In the genomic region with DNA sequence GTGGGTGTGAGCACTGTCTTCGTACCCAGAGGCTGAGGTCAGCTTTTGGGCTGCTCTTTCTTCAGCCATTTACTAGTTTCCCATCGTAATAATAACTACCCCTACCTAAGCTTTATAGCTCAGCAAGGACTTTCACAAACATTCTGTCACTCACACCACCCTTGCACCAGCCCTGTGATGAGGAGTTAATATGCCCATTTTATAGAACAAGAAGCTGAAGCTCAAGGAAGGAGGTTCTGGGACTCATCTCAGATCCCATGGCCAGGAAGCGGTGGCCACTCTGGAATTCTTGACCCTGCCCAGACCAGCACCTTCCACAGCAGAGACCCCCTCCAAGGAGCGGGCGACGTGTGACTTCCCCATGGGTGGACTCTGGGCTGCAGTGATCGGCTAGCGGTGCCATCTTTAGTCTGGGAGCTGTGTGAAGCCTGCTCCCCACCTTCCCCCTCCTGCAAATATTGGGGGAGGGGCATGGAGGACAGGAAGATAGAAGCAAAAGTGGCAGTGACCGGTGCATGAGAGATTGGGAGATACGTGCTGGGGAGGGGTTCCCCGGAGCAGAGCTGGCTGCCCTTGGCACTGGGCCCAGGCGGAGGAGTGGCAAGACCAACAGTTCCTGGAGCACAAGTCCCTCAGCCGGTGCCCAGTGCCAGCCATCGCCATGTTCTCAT, we compare ENCODE assay signal across 9 cellular contexts.
A peak's percentile ranks its signal among the peaks of the same experiment; 100 is the strongest.
DNase-seq lines count a peak whose midpoint lies in the region; ATAC-seq and TF ChIP-seq lines count a peak whose summit lies in the region.
"Had no signal": no experiment of that assay in that cellular context is flagged by ENCODE, and none has a peak within 500 bp of the region (broad histone marks: within the 10 kb centered on the region; RNA-seq: fewer than 3 reads in every experiment).

No MANE protein-coding gene starts in this region.

- H3K27me3 ChIP-seq in WERI-Rb-1 (ENCODE audit: insufficient read depth, low read depth, severe bottlenecking) (no peaks in the 10 kb centered on the region), left lung (peaks cover 0 to 14% of the 10 kb centered on the region in 2 donors), tibial artery (no peaks in the 10 kb centered on the region)

- TF ChIP-seq CTCF in WERI-Rb-1 (IDR thresholded peaks at IDR 0.05; ENCODE audit: low read depth, low read length) (no peak), left lung (IDR thresholded peaks at IDR 0.05) (no peak), tibial artery (IDR thresholded peaks at IDR 0.05) (no peak)

- CTCF ChIA-PET in activated CD4-positive, alpha-beta T cell treated with anti-CD3 and anti-CD28 coated beads for 36 hours (lab: Charles Lee): interaction anchor here (0.6 to 3.0 kb wide), 9 partner anchors 9 to 446 kb away, joined by 3 to 38 read pairs (median 4); no protein-coding TSS in a partner anchor
- CTCF ChIA-PET in activated CD4-positive, alpha-beta T cell treated with anti-CD3 and anti-CD28 coated beads, Interleukin-2, amount 10 ng/mL, durations not matched to agents 7 days and 5 days (lab: Charles Lee): interaction anchor here (0.9 to 5.5 kb wide), 10 partner anchors 9 to 95 kb away, joined by 3 to 35 read pairs (median 5); partner anchors contain the start of gene TOB1

- intact Hi-C loops in activated CD4-positive, alpha-beta T cell treated with anti-CD3 and anti-CD28 coated beads for 36 hours (cut with DNase I, micrococcal nuclease): loop anchor here in 1 of 2 experiments (2.0 to 10.0 kb wide), 3 partner anchors 41 to 403 kb away; partner anchors contain the start of gene SPATA20
- intact Hi-C loops in left lung (cut with DNase I) (loop anchor here in 1 of 2 donors (5.0 kb wide), 1 partner anchor 81 kb away; the partner anchor contains the start of gene TOB1), tibial artery (cut with DNase I; ENCODE audit: low total_unique reads) (no loop called here)

- H3K27ac Mint-ChIP-seq in activated CD4-positive, alpha-beta T cell treated with anti-CD3 and anti-CD28 coated beads for 36 hours: peak overlapping the region; percentile 29
- no peak overlapping the region for H3K27ac Mint-ChIP-seq in activated CD4-positive, alpha-beta T cell treated with anti-CD3 and anti-CD28 coated beads, Interleukin-2, amount 10 ng/mL, durations not matched to agents 7 days and 5 days
- H3K27ac Mint-ChIP-seq: B cell had no signal

- H3K36me3 ChIP-seq in WERI-Rb-1 (no peaks in the 10 kb centered on the region), left lung (no peaks in the 10 kb centered on the region), tibial artery (no peaks in the 10 kb centered on the region)

- H3K4me3 ChIP-seq in WERI-Rb-1 (ENCODE audit: low read depth, low read length): no peak overlapping the region
- H3K4me3 ChIP-seq in left lung: no peak overlapping the region
- H3K4me3 ChIP-seq in tibial artery: no peak overlapping the region

- H3K27ac ChIP-seq in WERI-Rb-1: peak overlapping the region; percentile 73; the same call in 1 of the 2 replicates
- H3K27ac ChIP-seq in left lung: no peak overlapping the region
- peak overlapping the region; percentile 88 to 96 for H3K27ac ChIP-seq in tibial artery

- DNase-seq in activated CD4-positive, alpha-beta T cell treated with anti-CD3 and anti-CD28 coated beads for 36 hours: no peak
- DNase-seq in activated CD4-positive, alpha-beta T cell treated with anti-CD3 and anti-CD28 coated beads, Interleukin-2, amount 50 U/mL, for 1 hour: no peak
- DNase-seq in WERI-Rb-1 (no peak), left lung (peak; percentile 82 to 90), tibial artery (peak in 1 of 2 donors; percentile 88)
- DNase-seq in activated CD4-positive, alpha-beta T cell treated with anti-CD3 and anti-CD28 coated beads, Interleukin-2, amount 10 ng/mL, durations not matched to agents 7 days and 5 days: no peak

- H3K27me3 Mint-ChIP-seq in activated CD4-positive, alpha-beta T cell treated with anti-CD3 and anti-CD28 coated beads for 36 hours: no peaks in the 10 kb centered on the region
- no peaks in the 10 kb centered on the region for H3K27me3 Mint-ChIP-seq in activated CD4-positive, alpha-beta T cell treated with anti-CD3 and anti-CD28 coated beads, Interleukin-2, amount 10 ng/mL, durations not matched to agents 7 days and 5 days

- ATAC-seq in activated CD4-positive, alpha-beta T cell treated with anti-CD3 and anti-CD28 coated beads for 36 hours: no peak
- ATAC-seq in left lung (no peak), HG02870 (IDR thresholded peaks at IDR 0.05; ENCODE audit: unreplicated experiment) (no peak), HG03469 (IDR thresholded peaks at IDR 0.05; ENCODE audit: unreplicated experiment) (no peak)

- H3K4me3 Mint-ChIP-seq in activated CD4-positive, alpha-beta T cell treated with anti-CD3 and anti-CD28 coated beads for 36 hours: no peak overlapping the region
- H3K4me3 Mint-ChIP-seq in activated CD4-positive, alpha-beta T cell treated with anti-CD3 and anti-CD28 coated beads, Interleukin-2, amount 10 ng/mL, durations not matched to agents 7 days and 5 days: no peak overlapping the region
- H3K4me3 Mint-ChIP-seq: B cell had no signal

- H3K9me3 Mint-ChIP-seq in activated CD4-positive, alpha-beta T cell treated with anti-CD3 and anti-CD28 coated beads for 36 hours (ENCODE audit: low read depth): no peaks in the 10 kb centered on the region
- H3K9me3 Mint-ChIP-seq in activated CD4-positive, alpha-beta T cell treated with anti-CD3 and anti-CD28 coated beads, Interleukin-2, amount 10 ng/mL, durations not matched to agents 7 days and 5 days: no peaks in the 10 kb centered on the region

- H3K4me1 ChIP-seq in left lung: peaks cover 24 to 60% of the 10 kb centered on the region in 2 donors
- peaks cover 13 to 68% (median 49%) of the 10 kb centered on the region in 4 donors for H3K4me1 ChIP-seq in tibial artery

- no peaks in the 10 kb centered on the region for H3K36me3 Mint-ChIP-seq in activated CD4-positive, alpha-beta T cell treated with anti-CD3 and anti-CD28 coated beads for 36 hours (ENCODE audit: low read depth)
- no peaks in the 10 kb centered on the region for H3K36me3 Mint-ChIP-seq in activated CD4-positive, alpha-beta T cell treated with anti-CD3 and anti-CD28 coated beads, Interleukin-2, amount 10 ng/mL, durations not matched to agents 7 days and 5 days (ENCODE audit: low read depth)

- peaks cover 26% of the 10 kb centered on the region for H3K4me1 Mint-ChIP-seq in activated CD4-positive, alpha-beta T cell treated with anti-CD3 and anti-CD28 coated beads for 36 hours
- H3K4me1 Mint-ChIP-seq in activated CD4-positive, alpha-beta T cell treated with anti-CD3 and anti-CD28 coated beads, Interleukin-2, amount 10 ng/mL, durations not matched to agents 7 days and 5 days: peaks cover 54% of the 10 kb centered on the region

- H3K9me3 ChIP-seq in WERI-Rb-1 (ENCODE audit: severe bottlenecking): no peaks in the 10 kb centered on the region
- no peaks in the 10 kb centered on the region for H3K9me3 ChIP-seq in left lung
- no peaks in the 10 kb centered on the region for H3K9me3 ChIP-seq in tibial artery

- POLR2A ChIA-PET in activated CD4-positive, alpha-beta T cell treated with anti-CD3 and anti-CD28 coated beads for 36 hours (lab: Charles Lee): interaction anchor here (1.9 kb wide), 1 partner anchor 82 kb away, joined by 13 read pairs; the partner anchor contains the start of gene TOB1
- POLR2A ChIA-PET in activated CD4-positive, alpha-beta T cell treated with anti-CD3 and anti-CD28 coated beads, Interleukin-2, amount 10 ng/mL, durations not matched to agents 7 days and 5 days (lab: Charles Lee): interaction anchor here (1.3 kb wide), 1 partner anchor 82 kb away, joined by 8 read pairs; the partner anchor contains the start of gene TOB1

Comparison
In these comparisons a context has a peak if more than half of its experiments do, and no peak if none do; other contexts are left out.
1. DNase-seq: peak in left lung (2 of 2); none in activated CD4-positive, alpha-beta T cell treated with anti-CD3 and anti-CD28 coated beads for 36 hours (single experiment), activated CD4-positive, alpha-beta T cell treated with anti-CD3 and anti-CD28 coated beads, Interleukin-2, amount 50 U/mL, for 1 hour (single experiment), WERI-Rb-1 (single experiment) and activated CD4-positive, alpha-beta T cell treated with anti-CD3 and anti-CD28 coated beads, Interleukin-2, amount 10 ng/mL, durations not matched to agents 7 days and 5 days (single experiment).
2. H3K27ac ChIP-seq: peak in WERI-Rb-1 (single experiment) and tibial artery (2 of 2); none in left lung (0 of 2).